ENCODE assay signal across 8 cellular contexts in the genomic region with DNA sequence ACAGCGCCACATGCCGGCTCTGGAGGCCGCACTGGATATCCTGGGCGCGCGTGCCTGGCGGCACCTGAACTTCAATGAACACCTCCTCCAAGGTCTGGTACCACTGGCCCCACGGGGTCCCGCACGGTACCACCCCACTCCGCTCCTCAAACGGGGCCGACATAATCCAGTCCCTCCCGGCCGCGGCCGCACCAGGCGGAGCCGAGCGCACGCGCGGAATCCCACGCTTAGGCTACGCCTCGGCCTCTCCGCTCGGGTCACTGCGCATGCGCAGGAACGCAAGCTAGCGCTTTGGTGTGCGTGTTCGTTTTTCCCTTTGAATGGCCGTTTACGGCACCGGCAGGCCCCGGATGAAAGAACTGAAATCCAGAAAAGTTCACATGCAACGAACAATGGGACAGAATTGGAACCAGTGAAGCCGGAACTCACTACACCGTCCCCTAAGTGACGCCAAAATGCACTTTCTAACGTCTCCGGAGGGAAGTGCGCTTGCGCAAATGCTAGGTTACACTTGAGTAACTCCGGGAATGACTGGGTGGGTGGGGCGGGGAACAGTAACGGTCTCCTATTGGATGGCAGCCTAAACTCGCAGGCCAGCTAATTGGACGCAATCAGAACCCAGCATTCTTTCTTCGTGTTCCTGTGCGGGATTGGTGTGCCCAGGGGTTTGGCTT. TPM values are rescaled to one million over a fixed set of nuclear protein-coding genes. Genes with fewer than 3 reads are reported as not detected.
A peak's percentile ranks its signal among the peaks of the same experiment; 100 is the strongest.
DNase-seq lines count a peak whose midpoint lies in the region; ATAC-seq and TF ChIP-seq lines count a peak whose summit lies in the region.

Gene NUDCD2, minus strand, starts transcription at position 215 of the 674 bp plus-strand sequence. Its CDS starts 52 bp downstream, at position 163.

- CTCF ChIA-PET in BJ (lab: Yijun Ruan, JAX), result interaction anchor here (0.9 to 2.5 kb wide), 4 partner anchors 13 to 29 kb away, joined by 3 to 11 read pairs (median 3); partner anchors contain the start of gene CCNG1

- POLR2A ChIA-PET in BJ (lab: Charles Lee), result interaction anchor here (0.7 to 1.4 kb wide), 5 partner anchors 11 to 70 kb away, joined by 3 to 13 read pairs (median 3); partner anchors contain the start of gene CCNG1

- DNase-seq in BJ (ENCODE audit: low read depth), result peak; percentile 96
- DNase-seq in GM19238 (ENCODE audit: insufficient read length, low spot score), result peak; percentile 50
- DNase-seq in NCI-H524 (lab: John Stamatoyannopoulos, UW), result peak; percentile 92 to 98
- DNase-seq in activated CD4-positive, alpha-beta T cell treated with anti-CD3 and anti-CD28 coated beads for 4 hours, result peak; percentile 94 to 97
- DNase-seq in kidney tubule cell (ENCODE audit: low spot score), result peak; percentile 99
- DNase-seq in stimulated activated CD4-positive, alpha-beta T cell treated with anti-CD3 and anti-CD28 coated beads, Interleukin-1b, Interleukin-23, amount 100 ng/mL, for 24 hours (ENCODE audit: low read depth in 4 of 4, low spot score in 1 of 4), result peak; percentile 86 to 96 (median 90)

- peak; percentile 78 for ATAC-seq in HG03442 (IDR thresholded peaks at IDR 0.05; ENCODE audit: unreplicated experiment)

- TF ChIP-seq CTCF in BJ (IDR thresholded peaks at IDR 0.05; ENCODE audit: insufficient read depth, low read depth, low read length), result peak; percentile 52

- H3K36me3 ChIP-seq in BJ (ENCODE audit: control insufficient read depth, insufficient read depth, low read length), result no peaks in the 10 kb centered on the region

- no peaks in the 10 kb centered on the region for H3K27me3 ChIP-seq in BJ (ENCODE audit: control insufficient read depth, insufficient read depth, low read length)

- H3K27ac ChIP-seq in cingulate gyrus (ENCODE audit: low read depth, low read length), result peak within 1 kb of the TSS; percentile 98

- H3K4me3 ChIP-seq in BJ (ENCODE audit: low read depth, low read length), result peak within 1 kb of the TSS; percentile 62

RNA-seq across cellular contexts. Expression of gene NUDCD2, which starts in this region (rescaled TPM):
- polyA plus RNA-seq in BJ (2011; rRNA removed), result 2.5 and 6.2 TPM in 2 replicates
- 0.77 and 1.7 TPM in 2 replicates for polyA minus RNA-seq in BJ (2011; rRNA and poly(A)+ RNA removed)

Comparison
In these comparisons a context has a peak if more than half of its experiments do, and no peak if none do; other contexts are left out.
1. Peak in every context shown above with its lines: DNase-seq, ATAC-seq, H3K4me3 ChIP-seq and H3K27ac ChIP-seq.